Comparison of ENCODE assay signal across 1 cellular context in genomic region chr6:145115638-145116037, GRCh38.
TF ChIP-seq lines count a peak whose summit lies in the region.

No MANE protein-coding gene starts in this region.

TF ChIP-seq in HepG2, 621 proteins besides CTCF, POLR2A, EP300 and RAD21 (continued from another document):
- TF ChIP-seq ZNF670 (CRISPR knock-in tag; IDR thresholded peaks at IDR 0.05; ENCODE audit: borderline replicate concordance) = no peak
- no peak for TF ChIP-seq HDAC2 (CRISPR knock-in tag; IDR thresholded peaks at IDR 0.05)
TF ChIP-seq in HepG2: peak in this region for 0.
